ENCODE assay signal across 8 cellular contexts in the genomic region with DNA sequence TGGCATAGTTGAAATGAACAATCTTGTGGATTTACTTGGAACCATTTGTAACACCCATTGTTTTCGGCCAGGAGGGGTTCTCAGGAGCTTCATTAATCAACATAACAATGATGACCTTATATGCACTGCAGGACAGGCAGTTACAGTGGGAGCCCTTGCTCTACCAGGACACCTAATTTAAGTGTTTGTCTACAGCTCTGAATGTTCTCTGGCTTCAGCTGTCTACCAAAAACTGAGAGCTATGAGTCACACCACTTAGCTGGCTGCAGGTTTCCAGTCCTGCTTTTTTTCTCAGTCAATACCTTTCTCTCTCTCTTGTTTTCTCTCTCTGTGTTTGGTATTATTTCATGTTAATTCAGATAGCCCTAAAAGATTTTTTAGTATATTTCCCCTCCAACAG.
DNase-seq lines count a peak whose midpoint lies in the region; ATAC-seq and TF ChIP-seq lines count a peak whose summit lies in the region.

No MANE protein-coding gene starts in this region.

- ATAC-seq in GM18508 (IDR thresholded peaks at IDR 0.05; ENCODE audit: insufficient read depth, unreplicated experiment) (peak; percentile 55), HG02973 (IDR thresholded peaks at IDR 0.05; ENCODE audit: unreplicated experiment) (peak; percentile 70), omental fat pad (ENCODE audit: low FRiP score) (peak; percentile 39), HG03460 (IDR thresholded peaks at IDR 0.05; ENCODE audit: unreplicated experiment) (no peak)

- no peak for TF ChIP-seq CTCF in omental fat pad (IDR thresholded peaks at IDR 0.05)

- DNase-seq in astrocyte of the hippocampus (ENCODE audit: low read depth, low spot score) (peak; percentile 74), omental fat pad (ENCODE audit: low spot score) (no peak), NCI-H1694 treated with DMSO at 0.1 percent for 48 hours (lab: John Stamatoyannopoulos, UW) (no peak), 8988T (no peak), NCI-H2196 treated with DMSO at 0.1 percent for 48 hours (lab: John Stamatoyannopoulos, UW; ENCODE audit: unreplicated experiment) (no peak)
